Comparison of ENCODE assay signal across 14 cellular contexts in the genomic region with DNA sequence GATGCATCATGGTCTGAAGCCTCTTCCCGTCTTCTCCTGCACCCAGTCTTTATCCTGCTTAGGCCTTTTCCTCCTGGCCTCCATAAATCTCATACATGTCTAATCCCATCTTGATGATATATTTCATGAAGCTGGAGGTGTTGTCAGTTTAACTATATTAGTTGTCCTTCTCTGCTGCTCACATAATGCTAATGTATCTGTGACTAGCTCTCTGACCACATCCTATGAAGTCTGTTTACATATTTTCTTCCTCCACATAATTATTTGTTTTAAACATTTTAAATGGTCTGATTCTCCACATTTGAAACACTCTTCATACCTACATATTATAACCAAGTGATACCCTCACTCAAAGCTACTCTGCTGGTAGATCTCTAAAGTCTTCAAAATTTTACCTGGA.
DNase-seq lines count a peak whose midpoint lies in the region; TF ChIP-seq lines count a peak whose summit lies in the region.
"Had no signal": no experiment of that assay in that cellular context is flagged by ENCODE, and none has a peak within 500 bp of the region (broad histone marks: within the 10 kb centered on the region; RNA-seq: fewer than 3 reads in every experiment).

No MANE protein-coding gene starts in this region.

- WGBS in smooth muscle cell (ENCODE audit: low lambda C conversion rate): 57% methylated on average over 1 of the region's 1 CpG

- H3F3A ChIP-seq in smooth muscle cell (ENCODE audit: low read depth): no peaks in the 10 kb centered on the region

- peak overlapping the region; percentile 65 for H2AFZ ChIP-seq in fibroblast of lung (ENCODE audit: low read length)
- no peak overlapping the region for H2AFZ ChIP-seq in smooth muscle cell (ENCODE audit: low read depth)
- H2AFZ ChIP-seq: GM23248 had no signal

- no peak overlapping the region for H3K4me3 ChIP-seq in fibroblast of lung (replicated peaks in 1 of 4; ENCODE audit: control extremely low read depth in 1 of 4, insufficient read depth in 1 of 4, low read depth in 3 of 4, low read length in 4 of 4)
- no peak overlapping the region for H3K4me3 ChIP-seq in smooth muscle cell
- H3K4me3 ChIP-seq: BLaER1 treated with 17β-estradiol and CSF1 and Interleukin-3, amounts not matched to agents 10 nM and 100 nM; GM12878; GM23248 had no signal

- TF ChIP-seq CTCF in fibroblast of lung (conservative IDR thresholded peaks at IDR 0.05 in 1 of 2, IDR thresholded peaks at IDR 0.05 in 1 of 2; ENCODE audit: low read depth in 1 of 2, low read length in 2 of 2) (no peak), smooth muscle cell (IDR thresholded peaks at IDR 0.05; ENCODE audit: borderline replicate concordance, insufficient read depth, poor library complexity, severe bottlenecking) (no peak)

- no peaks in the 10 kb centered on the region for H3K27me3 ChIP-seq in fibroblast of lung (ENCODE audit: control insufficient read depth, insufficient read depth, low read length)
- no peaks in the 10 kb centered on the region for H3K27me3 ChIP-seq in smooth muscle cell (ENCODE audit: low read depth)
- H3K27me3 ChIP-seq: BLaER1 treated with 17β-estradiol and CSF1 and Interleukin-3, amounts not matched to agents 10 nM and 100 nM had no signal

- H3K36me3 ChIP-seq in fibroblast of lung (ENCODE audit: control insufficient read depth, insufficient read depth, low read length) (no peaks in the 10 kb centered on the region), smooth muscle cell (ENCODE audit: low read depth) (no peaks in the 10 kb centered on the region)
- H3K36me3 ChIP-seq: BLaER1 treated with 17β-estradiol and CSF1 and Interleukin-3, amounts not matched to agents 10 nM and 100 nM had no signal

- DNase-seq in EH (ENCODE audit: low read depth) (peak; percentile 34), NCI-H82 (lab: John Stamatoyannopoulos, UW) (peak; percentile 59), fibroblast of lung (ENCODE audit: low read depth in 2 of 2) (peak; percentile 3 to 15), smooth muscle cell (lab: John Stamatoyannopoulos, UW; ENCODE audit: unreplicated experiment) (no peak), superior temporal gyrus (ENCODE audit: extremely low spot score) (no peak), iPS-NIHi7 (ENCODE audit: extremely low spot score) (no peak), NCI-H2171 (lab: John Stamatoyannopoulos, UW) (no peak)
- DNase-seq: 8988T; CD4-positive, CD25-positive, alpha-beta regulatory T cell; DMS53; GM23248; H7 had no signal

- H3K9ac ChIP-seq in fibroblast of lung (ENCODE audit: insufficient read depth, low read length): no peak overlapping the region
- no peak overlapping the region for H3K9ac ChIP-seq in smooth muscle cell (ENCODE audit: low read depth)
- H3K9ac ChIP-seq: BLaER1 treated with 17β-estradiol and CSF1 and Interleukin-3, amounts not matched to agents 10 nM and 100 nM; GM23248 had no signal

- H3K4me1 ChIP-seq in fibroblast of lung (ENCODE audit: control insufficient read depth, extremely low read depth, insufficient read depth, low read length) (peaks cover 2% of the 10 kb centered on the region), smooth muscle cell (ENCODE audit: low read depth) (no peaks in the 10 kb centered on the region)
- H3K4me1 ChIP-seq: BLaER1 treated with 17β-estradiol and CSF1 and Interleukin-3, amounts not matched to agents 10 nM and 100 nM had no signal

- H3K79me2 ChIP-seq in fibroblast of lung (ENCODE audit: control insufficient read depth, insufficient read depth, low read length) (no peaks in the 10 kb centered on the region), smooth muscle cell (ENCODE audit: low read depth) (no peaks in the 10 kb centered on the region)

- H3K9me3 ChIP-seq in fibroblast of lung (ENCODE audit: control insufficient read depth, insufficient read depth, low read depth, low read length): no peaks in the 10 kb centered on the region
- H3K9me3 ChIP-seq in smooth muscle cell (replicated peaks; ENCODE audit: low read depth): no peaks in the 10 kb centered on the region
- H3K9me3 ChIP-seq: BLaER1 treated with 17β-estradiol and CSF1 and Interleukin-3, amounts not matched to agents 10 nM and 100 nM had no signal

- H3K27ac ChIP-seq in fibroblast of lung (ENCODE audit: insufficient read depth, low read length): no peak overlapping the region
- no peak overlapping the region for H3K27ac ChIP-seq in smooth muscle cell (ENCODE audit: low read depth)
- H3K27ac ChIP-seq: BLaER1 treated with 17β-estradiol and CSF1 and Interleukin-3, amounts not matched to agents 10 nM and 100 nM; GM23248 had no signal

- no peaks in the 10 kb centered on the region for H4K20me1 ChIP-seq in fibroblast of lung (ENCODE audit: control insufficient read depth, extremely low read depth, insufficient read depth, low read length)
- H4K20me1 ChIP-seq in smooth muscle cell (ENCODE audit: low read depth): no peaks in the 10 kb centered on the region
- H4K20me1 ChIP-seq: BLaER1 treated with 17β-estradiol and CSF1 and Interleukin-3, amounts not matched to agents 10 nM and 100 nM had no signal

- H3K4me2 ChIP-seq in fibroblast of lung (ENCODE audit: extremely low read depth, insufficient read depth, low read length) (no peak overlapping the region), smooth muscle cell (peak overlapping the region; percentile 35)
- H3K4me2 ChIP-seq: BLaER1 treated with 17β-estradiol and CSF1 and Interleukin-3, amounts not matched to agents 10 nM and 100 nM had no signal

Comparison
In these comparisons a context has a peak if more than half of its experiments do, and no peak if none do; other contexts are left out.
1. DNase-seq: peak in EH (single experiment), NCI-H82 (single experiment) and fibroblast of lung (2 of 2); none in smooth muscle cell (single experiment), superior temporal gyrus (single experiment), iPS-NIHi7 (single experiment) and NCI-H2171 (single experiment).